Comparison of ENCODE assay signal across 8 cellular contexts in genomic region chr4:165328101-165328425, GRCh38. TPM values are rescaled to one million over a fixed set of nuclear protein-coding genes. Genes with fewer than 3 reads are reported as not detected.
DNase-seq lines count a peak whose midpoint lies in the region; ATAC-seq and TF ChIP-seq lines count a peak whose summit lies in the region.

No MANE protein-coding gene starts in this region.

- peaks cover 2% of the 10 kb centered on the region for H3K79me1 ChIP-seq in mesendoderm (ENCODE audit: low read length)

- no peak overlapping the region for H2BK15ac ChIP-seq in mesendoderm (replicated peaks; ENCODE audit: low read depth)

- peak overlapping the region; percentile 100 for H3K4me3 ChIP-seq in AG09309 (ENCODE audit: control insufficient read depth, low read depth, low read length)
- peak overlapping the region; percentile 75 to 86 for H3K4me3 ChIP-seq in body of pancreas
- peak overlapping the region; percentile 74 for H3K4me3 ChIP-seq in mesendoderm (ENCODE audit: low read length)

- H3K18ac ChIP-seq in mesendoderm (ENCODE audit: low read length): peak overlapping the region; percentile 75

- peak overlapping the region; percentile 48 for H3K23ac ChIP-seq in mesendoderm (ENCODE audit: low read length)

- H4K5ac ChIP-seq in mesendoderm (ENCODE audit: low read length): peak overlapping the region; percentile 89

- no peak overlapping the region for H2BK120ac ChIP-seq in mesendoderm (ENCODE audit: low read depth, low read length)

- peaks cover 3% of the 10 kb centered on the region for H3K36me3 Mint-ChIP-seq in T-helper 17 cell (ENCODE audit: low read depth)

- H2BK5ac ChIP-seq in mesendoderm (ENCODE audit: low read length): peak overlapping the region; percentile 72

- no peak overlapping the region for H4K8ac ChIP-seq in mesendoderm (ENCODE audit: low read depth, low read length)

- no peak overlapping the region for H3K27ac Mint-ChIP-seq in T-helper 17 cell

- H3K9me3 ChIP-seq in body of pancreas: no peaks in the 10 kb centered on the region
- H3K9me3 ChIP-seq in T-helper 17 cell (ENCODE audit: control insufficient read depth, low read length, poor library complexity, severe bottlenecking): no peaks in the 10 kb centered on the region

- ATAC-seq in HG02943 (IDR thresholded peaks at IDR 0.05; ENCODE audit: low read depth, unreplicated experiment) (peak; percentile 0), body of pancreas (no peak), HG03342 (IDR thresholded peaks at IDR 0.05; ENCODE audit: unreplicated experiment) (no peak), GM21737 (IDR thresholded peaks at IDR 0.05; ENCODE audit: unreplicated experiment) (no peak), GM21367 (IDR thresholded peaks at IDR 0.05; ENCODE audit: unreplicated experiment) (no peak), T-helper 17 cell (no peak)

- H3K27ac ChIP-seq in body of pancreas (peak overlapping the region in 3 of 4 donors; percentile 81 to 87 (median 85)), mesendoderm (ENCODE audit: low read depth, low read length) (peak overlapping the region; percentile 71)

- no peak for TF ChIP-seq POLR2A in body of pancreas (IDR thresholded peaks at IDR 0.05)

- no peaks in the 10 kb centered on the region for H3K27me3 Mint-ChIP-seq in T-helper 17 cell

- peak overlapping the region; percentile 93 for H3K56ac ChIP-seq in mesendoderm (ENCODE audit: low read length)

- intact Hi-C loops in body of pancreas (cut with DNase I): no loop called here

- TF ChIP-seq CTCF in AG09309 (IDR thresholded peaks at IDR 0.05; ENCODE audit: control insufficient read depth, insufficient read depth, low read depth, low read length, missing control alignments) (no peak), body of pancreas (IDR thresholded peaks at IDR 0.05) (no peak)

- peaks cover 35% of the 10 kb centered on the region for H3K4me1 Mint-ChIP-seq in T-helper 17 cell

- peaks cover 52% of the 10 kb centered on the region for H3K79me2 ChIP-seq in mesendoderm (ENCODE audit: control insufficient read depth, insufficient read depth, low read length)

- H3K4ac ChIP-seq in mesendoderm (ENCODE audit: low read depth, low read length): peak overlapping the region; percentile 74

- H3K4me2 ChIP-seq in mesendoderm (ENCODE audit: low read length): peak overlapping the region; percentile 56

- H3K9ac ChIP-seq in mesendoderm (ENCODE audit: low read length): peak overlapping the region; percentile 89

- peak overlapping the region; percentile 16 for H2AK5ac ChIP-seq in mesendoderm (ENCODE audit: low read length)

- H3K27me3 ChIP-seq in body of pancreas: no peaks in the 10 kb centered on the region
- H3K27me3 ChIP-seq in mesendoderm (ENCODE audit: insufficient read depth, low read length, poor library complexity): no peaks in the 10 kb centered on the region

- 0 to 1% methylated on average over 7 of the region's 7 CpGs for WGBS in body of pancreas, 2 donors
- no CpG with 5 or more reads among the region's 7 CpGs for WGBS in mesendoderm (ENCODE audit: extremely low coverage, insufficient coverage, low lambda C conversion rate)

- H3K36me3 ChIP-seq in body of pancreas (replicated peaks in 1 of 2; ENCODE audit: insufficient read depth in 1 of 2, low read depth in 2 of 2) (no peaks in the 10 kb centered on the region), mesendoderm (ENCODE audit: control insufficient read depth, insufficient read depth, low read length) (no peaks in the 10 kb centered on the region)

- H3K4me1 ChIP-seq in body of pancreas: peaks cover 48% of the 10 kb centered on the region
- no peaks in the 10 kb centered on the region for H3K4me1 ChIP-seq in mesendoderm (ENCODE audit: control insufficient read depth, low read depth, low read length)

- no peak for DNase-seq in AG09309 (ENCODE audit: low read depth)
- no peak for DNase-seq in body of pancreas
- DNase-seq in mesendoderm: no peak
- no peak for DNase-seq in T-helper 17 cell

- no peak overlapping the region for H3K4me3 Mint-ChIP-seq in T-helper 17 cell

RNA-seq across cellular contexts. Expression of gene MSMO1, which starts 0.6 kb away (rescaled TPM):
- total RNA-seq in body of pancreas: 10 to 100 TPM; 16.1 to 22.1 TPM
- 129 TPM for polyA plus RNA-seq in mesendoderm (2013, experiment 1 of 2)
- polyA plus RNA-seq in mesendoderm (2013, experiment 2 of 2): 138 TPM
- total RNA-seq in T-helper 17 cell: 10 to 100 TPM; 12.1 to 15.2 TPM

RNA-seq across cellular contexts. Expression of gene CPE, which starts 50.7 kb away (rescaled TPM):
- 100 to 1,000 TPM in 1 of 2 donors, 10 to 100 TPM in 1; 71.6 to 108 TPM for total RNA-seq in body of pancreas
- 8.8 TPM for polyA plus RNA-seq in mesendoderm (2013, experiment 1 of 2)
- 8.6 TPM for polyA plus RNA-seq in mesendoderm (2013, experiment 2 of 2)
- total RNA-seq in T-helper 17 cell: not detected

Comparison
In these comparisons a context has a peak if more than half of its experiments do, and no peak if none do; other contexts are left out.
1. RNA of gene CPE, which starts 50.7 kb away (total RNA-seq): 71.6 to 108 TPM in body of pancreas; not detected in T-helper 17 cell; every median in the first group is over 10 times any median in the second.
2. Peak in every context shown above with its lines, with median percentiles within 50 percentile points of each other: H3K4me3 ChIP-seq.